ENCODE assay signal across 27 cellular contexts in genomic region chr15:67533873-67534272, GRCh38.
"Had no signal": no experiment of that assay in that cellular context is flagged by ENCODE, and none has a peak within 500 bp of the region (broad histone marks: within the 10 kb centered on the region; RNA-seq: fewer than 3 reads in every experiment).

No MANE protein-coding gene starts in this region.

- H3K27me3 Mint-ChIP-seq: natural killer cell treated with Interleukin-12 subunit alpha and Interleukin-12 subunit beta and Interleukin-15 and Interleukin-18, amount 100 ng/mL, for 72 hours had no signal

- ATAC-seq: foreskin keratinocyte; heart right ventricle; left cardiac atrium; left lung; mucosa of descending colon; natural killer cell treated with Interleukin-12 subunit alpha and Interleukin-12 subunit beta and Interleukin-15 and Interleukin-18, amount 100 ng/mL, for 72 hours; right cardiac atrium; stimulated activated effector memory CD8-positive, alpha-beta T cell treated with anti-CD3 and anti-CD28 coated beads, Interleukin-12 subunit alpha, Interleukin-12 subunit beta, amount 100 ng/mL, for 72 hours had no signal

- H3K79me2 ChIP-seq: parathyroid adenoma had no signal

- H3K4me3 Mint-ChIP-seq: mesothelial cell of epicardium; naive B cell; natural killer cell treated with Interleukin-12 subunit alpha and Interleukin-12 subunit beta and Interleukin-15 and Interleukin-18, amount 100 ng/mL, for 72 hours; neural crest cell; stimulated activated effector memory CD8-positive, alpha-beta T cell treated with anti-CD3 and anti-CD28 coated beads, Interleukin-12 subunit alpha, Interleukin-12 subunit beta, amount 100 ng/mL, for 72 hours had no signal

- H3K27me3 ChIP-seq: esophagus muscularis mucosa, foreskin keratinocyte, heart right ventricle, left lung, sigmoid colon, stomach, thyroid gland, vagina had no signal

- H3K4me1 Mint-ChIP-seq: mesothelial cell of epicardium, neural crest cell had no signal

- H3K36me3 Mint-ChIP-seq: mesothelial cell of epicardium; naive B cell; natural killer cell treated with Interleukin-12 subunit alpha and Interleukin-12 subunit beta and Interleukin-15 and Interleukin-18, amount 100 ng/mL, for 72 hours; stimulated activated effector memory CD8-positive, alpha-beta T cell treated with anti-CD3 and anti-CD28 coated beads, Interleukin-12 subunit alpha, Interleukin-12 subunit beta, amount 100 ng/mL, for 72 hours had no signal

- H3K9me3 ChIP-seq: esophagus muscularis mucosa, heart right ventricle, left lung, mucosa of descending colon, prostate gland, sigmoid colon, stomach, thyroid gland, vagina had no signal

- H3K27ac Mint-ChIP-seq: mesothelial cell of epicardium; natural killer cell treated with Interleukin-12 subunit alpha and Interleukin-12 subunit beta and Interleukin-15 and Interleukin-18, amount 100 ng/mL, for 72 hours; stimulated activated effector memory CD8-positive, alpha-beta T cell treated with anti-CD3 and anti-CD28 coated beads, Interleukin-12 subunit alpha, Interleukin-12 subunit beta, amount 100 ng/mL, for 72 hours had no signal

- DNase-seq: dermis blood vessel endothelial cell; effector memory CD4-positive, alpha-beta T cell; foreskin keratinocyte; glutamatergic neuron; heart right ventricle; hippocampal formation; left cardiac atrium; left lung; mesenchymal stem cell; mucosa of descending colon; naive B cell; right cardiac atrium; sigmoid colon; stimulated activated CD4-positive, alpha-beta T cell treated with anti-CD3 and anti-CD28 coated beads, Interleukin-2, amount 100 ng/mL, for 24 hours; stimulated activated CD4-positive, alpha-beta T cell treated with anti-CD3 and anti-CD28 coated beads, Interleukin-4, amount 100 ng/mL, for 24 hours; stimulated activated naive CD4-positive, alpha-beta T cell treated with Interleukin-2 at 50 U/mL for 16 hours; stomach; thyroid gland; trophoblast cell had no signal

- H2AFZ ChIP-seq: parathyroid adenoma had no signal

- H3K4me3 ChIP-seq: esophagus muscularis mucosa, heart right ventricle, left lung, mucosa of descending colon, prostate gland, sigmoid colon, stomach, thyroid gland, vagina had no signal

- H3K27ac ChIP-seq: esophagus muscularis mucosa, foreskin keratinocyte, heart right ventricle, left lung, parathyroid adenoma, prostate gland, sigmoid colon, stomach, thyroid gland, vagina had no signal

- H3K9me3 Mint-ChIP-seq: mesothelial cell of epicardium; naive B cell; natural killer cell treated with Interleukin-12 subunit alpha and Interleukin-12 subunit beta and Interleukin-15 and Interleukin-18, amount 100 ng/mL, for 72 hours; neural crest cell; stimulated activated effector memory CD8-positive, alpha-beta T cell treated with anti-CD3 and anti-CD28 coated beads, Interleukin-12 subunit alpha, Interleukin-12 subunit beta, amount 100 ng/mL, for 72 hours had no signal

- H3K36me3 ChIP-seq: left lung, prostate gland, sigmoid colon, thyroid gland had no signal

- H3K9ac ChIP-seq: parathyroid adenoma had no signal

- H3K4me1 ChIP-seq: esophagus muscularis mucosa, left lung, parathyroid adenoma, prostate gland, sigmoid colon, stomach, thyroid gland, vagina had no signal
